ENCODE assay signal across 1 cellular context in the genomic region with DNA sequence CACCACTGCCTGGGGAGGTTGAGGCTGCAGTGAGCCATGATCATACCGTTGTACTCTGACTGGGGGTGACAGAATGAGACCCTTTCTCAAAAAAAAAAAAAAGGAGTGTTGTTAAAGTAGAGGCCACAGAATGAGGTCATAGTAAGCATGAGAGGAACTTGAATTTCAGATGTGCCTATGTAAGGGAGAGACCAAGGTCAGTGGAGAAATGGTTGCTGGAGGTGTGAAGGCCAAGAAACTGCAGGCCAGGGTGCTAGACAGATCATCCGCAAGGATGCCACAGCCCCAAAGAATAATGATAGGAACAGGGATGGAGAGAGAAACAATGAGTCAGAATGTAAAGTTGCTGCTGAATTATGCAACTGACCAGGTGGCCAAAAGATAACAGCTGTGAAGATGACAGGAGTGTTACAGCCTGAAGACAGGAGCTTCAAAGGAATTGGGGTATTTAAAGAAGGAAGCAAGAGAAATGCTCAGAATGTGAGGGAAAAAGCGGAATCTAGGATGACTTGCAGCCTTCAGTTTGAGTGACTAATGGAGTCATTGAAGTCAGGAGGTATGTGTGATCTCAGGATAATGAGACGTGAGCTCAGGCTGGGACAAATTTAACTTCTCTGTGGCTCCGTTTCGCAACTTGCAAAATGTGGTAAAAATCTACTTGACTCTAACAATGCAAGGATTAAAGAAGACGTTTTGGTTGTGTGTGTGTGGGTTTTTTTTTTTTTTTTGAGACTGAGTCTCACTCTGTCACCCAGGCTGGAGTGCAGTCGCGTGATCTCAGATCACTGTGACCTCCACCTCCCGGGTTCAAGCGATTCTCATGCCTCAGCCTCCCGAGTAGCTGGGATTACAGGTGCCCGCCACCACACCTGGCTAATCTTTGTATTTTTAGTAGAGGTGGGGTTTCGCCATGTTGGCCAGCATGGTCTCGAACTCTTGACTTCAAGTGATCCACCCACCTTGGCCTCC.
A peak's percentile ranks its signal among the peaks of the same experiment; 100 is the strongest.
TF ChIP-seq lines count a peak whose summit lies in the region.

No MANE protein-coding gene starts in this region.

TF ChIP-seq in K562, 482 proteins besides CTCF, POLR2A, EP300 and RAD21 (continued from another document and continues in another):
- peak; percentile 85 to 98 for TF ChIP-seq AFF1 (IDR thresholded peaks at IDR 0.05; ENCODE audit: low read depth in 1 of 2, partially characterized antibody in 2 of 2)
- TF ChIP-seq HNRNPH1 (optimal IDR thresholded peaks at IDR 0.05; ENCODE audit: low read depth, low read length): no peak
- TF ChIP-seq RNF2 (IDR thresholded peaks at IDR 0.05): peak; percentile 91
- no peak for TF ChIP-seq FOXP1 (CRISPR knock-in tag; IDR thresholded peaks at IDR 0.05)
- peak; percentile 66; the same call in 1 of the 2 replicates for TF ChIP-seq CBX5 (IDR thresholded peaks at IDR 0.05; ENCODE audit: borderline replicate concordance, low read depth)
- TF ChIP-seq MITF (IDR thresholded peaks at IDR 0.05): peak; percentile 94
- TF ChIP-seq CC2D1A (IDR thresholded peaks at IDR 0.05): peak; percentile 86
- TF ChIP-seq RBM25 (IDR thresholded peaks at IDR 0.05; ENCODE audit: low read depth, low read length, severe bottlenecking): peak; percentile 9
- no peak for TF ChIP-seq USF1 (CRISPR knock-in tag; IDR thresholded peaks at IDR 0.05)
- no peak for TF ChIP-seq HEY1 (CRISPR knock-in tag; IDR thresholded peaks at IDR 0.05; ENCODE audit: borderline replicate concordance)
- no peak for TF ChIP-seq KLF10 (CRISPR knock-in tag; IDR thresholded peaks at IDR 0.05)
- TF ChIP-seq ZNF140 (CRISPR knock-in tag; IDR thresholded peaks at IDR 0.05): no peak
- TF ChIP-seq SAFB2 (IDR thresholded peaks at IDR 0.05; ENCODE audit: borderline replicate concordance, low read depth, low read length, severe bottlenecking): no peak
- no peak for TF ChIP-seq RBM17 (IDR thresholded peaks at IDR 0.05; ENCODE audit: borderline replicate concordance, low read depth, low read length)
- no peak for TF ChIP-seq ZNF224 (CRISPR knock-in tag; IDR thresholded peaks at IDR 0.05)
- no peak; the same call in 1 of the 2 replicates for TF ChIP-seq GABPB1 (CRISPR knock-in tag; IDR thresholded peaks at IDR 0.05)
- peak; percentile 38; the same call in 1 of the 2 replicates for TF ChIP-seq NR2C1 (IDR thresholded peaks at IDR 0.05)
- peak; percentile 62 for TF ChIP-seq NR2C1 (tag; IDR thresholded peaks at IDR 0.05)
- TF ChIP-seq, protein P1, sequence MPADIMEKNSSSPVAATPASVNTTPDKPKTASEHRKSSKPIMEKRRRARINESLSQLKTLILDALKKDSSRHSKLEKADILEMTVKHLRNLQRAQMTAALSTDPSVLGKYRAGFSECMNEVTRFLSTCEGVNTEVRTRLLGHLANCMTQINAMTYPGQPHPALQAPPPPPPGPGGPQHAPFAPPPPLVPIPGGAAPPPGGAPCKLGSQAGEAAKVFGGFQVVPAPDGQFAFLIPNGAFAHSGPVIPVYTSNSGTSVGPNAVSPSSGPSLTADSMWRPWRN (IDR thresholded peaks at IDR 0.05; ENCODE audit: low read depth): peak; percentile 84
- peak in 1 of 2 experiments; percentile 94; a peak in 1 of 4 replicates for TF ChIP-seq MCM7 (IDR thresholded peaks at IDR 0.05)
- TF ChIP-seq NR2F6 (CRISPR knock-in tag; IDR thresholded peaks at IDR 0.05): no peak
- TF ChIP-seq SAFB (IDR thresholded peaks at IDR 0.05; ENCODE audit: borderline replicate concordance, low read depth, low read length): no peak
- TF ChIP-seq ELK1 (CRISPR knock-in tag; IDR thresholded peaks at IDR 0.05): no peak
- peak; percentile 67; the same call in 1 of the 2 replicates for TF ChIP-seq RUNX1 (IDR thresholded peaks at IDR 0.05; ENCODE audit: low read depth)
- TF ChIP-seq RFX5 (IDR thresholded peaks at IDR 0.05; ENCODE audit: low read depth, low read length): no peak
- TF ChIP-seq, protein P2, sequence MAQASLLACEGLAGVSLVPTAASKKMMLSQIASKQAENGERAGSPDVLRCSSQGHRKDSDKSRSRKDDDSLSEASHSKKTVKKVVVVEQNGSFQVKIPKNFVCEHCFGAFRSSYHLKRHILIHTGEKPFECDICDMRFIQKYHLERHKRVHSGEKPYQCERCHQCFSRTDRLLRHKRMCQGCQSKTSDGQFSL (CRISPR knock-in tag; IDR thresholded peaks at IDR 0.05): no peak
- TF ChIP-seq, protein P2 (tag; IDR thresholded peaks at IDR 0.05): no peak; a peak in 1 of 4 replicates
- TF ChIP-seq CHD2 (IDR thresholded peaks at IDR 0.05; ENCODE audit: low read depth, low read length): no peak
- TF ChIP-seq FOXJ3 (CRISPR knock-in tag; IDR thresholded peaks at IDR 0.05): no peak
- no peak for TF ChIP-seq KDM5B (IDR thresholded peaks at IDR 0.05; ENCODE audit: insufficient replicate concordance, low read depth, low read length)
- no peak for TF ChIP-seq RBM22 (IDR thresholded peaks at IDR 0.05; ENCODE audit: low read depth, low read length, poor library complexity, severe bottlenecking)
- TF ChIP-seq ZNF274 (IDR thresholded peaks at IDR 0.05; ENCODE audit: borderline replicate concordance, low read depth, low read length): no peak
- TF ChIP-seq XRCC5 (IDR thresholded peaks at IDR 0.05; ENCODE audit: low read depth, low read length): no peak
- TF ChIP-seq HNRNPLL (IDR thresholded peaks at IDR 0.05; ENCODE audit: low read depth, low read length, poor library complexity, severe bottlenecking): no peak
- TF ChIP-seq ZNF253 (CRISPR knock-in tag; conservative IDR thresholded peaks at IDR 0.05): no peak
- no peak for TF ChIP-seq GTF3C2 (IDR thresholded peaks at IDR 0.05; ENCODE audit: borderline replicate concordance, extremely low read depth, insufficient read length)
- TF ChIP-seq ATF7 (IDR thresholded peaks at IDR 0.05): peak; percentile 98
- no peak for TF ChIP-seq ZNF212 (CRISPR knock-in tag; IDR thresholded peaks at IDR 0.05)
- TF ChIP-seq SNRNP70 (optimal IDR thresholded peaks at IDR 0.05; ENCODE audit: low read depth, low read length): no peak
- no peak for TF ChIP-seq ZNF75A (CRISPR knock-in tag; IDR thresholded peaks at IDR 0.05)
- peak; percentile 99 for TF ChIP-seq TCF7 (IDR thresholded peaks at IDR 0.05; ENCODE audit: borderline replicate concordance)
- no peak for TF ChIP-seq BRF2 (IDR thresholded peaks at IDR 0.05; ENCODE audit: borderline replicate concordance, insufficient read depth, insufficient read length)
- TF ChIP-seq ZNF77 (CRISPR knock-in tag; IDR thresholded peaks at IDR 0.05): no peak
- TF ChIP-seq KLF6 (CRISPR knock-in tag; IDR thresholded peaks at IDR 0.05; ENCODE audit: borderline replicate concordance): no peak; the same call in 1 of the 2 replicates
- TF ChIP-seq MYC (IDR thresholded peaks at IDR 0.05; ENCODE audit: low read depth, low read length): peak; percentile 71
- no peak for TF ChIP-seq MYC (CRISPR knock-in tag; IDR thresholded peaks at IDR 0.05; ENCODE audit: borderline replicate concordance, low read depth)
